ENCODE assay signal across 9 cellular contexts in the genomic region with DNA sequence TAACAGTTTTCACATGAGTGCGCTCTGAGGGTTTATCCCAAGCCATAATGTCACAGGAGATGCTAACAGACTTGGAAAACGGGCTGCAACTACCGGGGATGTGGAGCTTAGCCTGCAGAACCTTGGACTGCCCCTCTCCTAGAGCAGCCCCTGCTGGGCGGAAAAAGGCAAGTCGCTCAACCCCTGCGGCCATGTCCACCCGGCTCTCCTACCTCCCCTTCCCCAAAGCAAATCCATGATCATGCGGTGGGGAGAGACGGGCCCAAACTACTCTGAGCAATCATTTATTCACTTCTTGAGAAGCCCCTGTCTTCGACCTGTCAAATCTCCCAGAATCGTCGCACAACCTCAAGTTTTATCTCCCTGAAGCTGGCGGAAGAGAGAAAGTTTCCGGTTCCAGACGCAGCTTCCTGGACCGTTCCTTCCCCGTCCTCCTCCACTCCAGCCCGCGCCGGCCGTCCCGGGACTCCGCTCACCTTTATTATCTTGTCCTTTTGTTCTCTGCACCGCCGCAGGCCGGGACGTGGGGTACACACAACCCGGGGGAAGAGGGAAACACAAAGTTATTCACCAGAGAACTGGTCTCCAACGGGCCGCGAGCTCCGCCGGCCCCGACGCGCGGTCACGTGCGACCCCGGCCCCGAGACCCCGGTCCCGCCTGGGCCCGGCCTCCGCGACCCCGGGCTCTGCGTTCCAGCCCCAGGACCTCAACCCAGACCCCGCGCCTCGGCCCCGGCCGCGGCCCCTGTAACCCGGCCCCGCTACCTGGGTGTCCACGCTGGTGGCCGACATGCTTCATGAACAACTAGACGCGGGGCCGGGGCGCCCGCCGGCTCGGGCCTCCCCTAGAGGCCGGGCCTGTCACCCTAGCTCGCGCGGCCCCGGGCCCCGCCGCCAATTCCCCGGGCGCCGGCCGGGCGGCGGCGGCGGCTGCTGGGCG. TPM values are rescaled to one million over a fixed set of nuclear protein-coding genes. Genes with fewer than 3 reads are reported as not detected.
A peak's percentile ranks its signal among the peaks of the same experiment; 100 is the strongest.
DNase-seq lines count a peak whose midpoint lies in the region; ATAC-seq, FAIRE-seq and TF ChIP-seq lines count a peak whose summit lies in the region.
"Had no signal": no experiment of that assay in that cellular context is flagged by ENCODE, and none has a peak within 500 bp of the region (broad histone marks: within the 10 kb centered on the region; RNA-seq: fewer than 3 reads in every experiment).

No MANE protein-coding gene starts in this region.

- H3K27ac ChIP-seq in Panc1 (ENCODE audit: low read length): peak overlapping the region; percentile 86

- ATAC-seq in HG03095 (IDR thresholded peaks at IDR 0.05; ENCODE audit: unreplicated experiment) (peak; percentile 7), Panc1 (peak; percentile 26), left lobe of liver (peak; percentile 15)

- peaks cover 17% of the 10 kb centered on the region for H3K36me3 ChIP-seq in Panc1 (ENCODE audit: control insufficient read depth, insufficient read depth, low read length)
- peaks cover 14% of the 10 kb centered on the region for H3K36me3 ChIP-seq in bronchial epithelial cell (ENCODE audit: control insufficient read depth, insufficient read depth, low read length)

- TF ChIP-seq CTCF in AG09319 (IDR thresholded peaks at IDR 0.05; ENCODE audit: low read depth, low read length) (peak; percentile 51), GM12873 (IDR thresholded peaks at IDR 0.05; ENCODE audit: insufficient read depth, low read depth, low read length, missing control alignments) (peak; percentile 60), Panc1 (IDR thresholded peaks at IDR 0.05) (peak; percentile 21; the same call in 1 of the 2 replicates), bronchial epithelial cell (IDR thresholded peaks at IDR 0.05; ENCODE audit: insufficient read depth, low read length, severe bottlenecking) (peak; percentile 58)

- H3K9me3 ChIP-seq in Panc1 (ENCODE audit: control insufficient read depth, insufficient read depth, low read depth, low read length): no peaks in the 10 kb centered on the region

- peak; percentile 16 for DNase-seq in AG09319 (ENCODE audit: extremely low read depth, low read depth)
- no peak for DNase-seq in Panc1 (ENCODE audit: low read depth, low spot score)
- DNase-seq in bronchial epithelial cell (ENCODE audit: low read depth): peak; percentile 26
- DNase-seq in left lobe of liver (ENCODE audit: low spot score): no peak
- DNase-seq in stromal cell of bone marrow (ENCODE audit: low read depth): peak; percentile 26
- no peak for DNase-seq in midbrain (lab: John Stamatoyannopoulos, UW)

- no peak for FAIRE-seq in bronchial epithelial cell (lab: Jason Lieb, UNC)
- FAIRE-seq: TTC549 had no signal

- H3K4me1 ChIP-seq in Panc1 (ENCODE audit: control insufficient read depth, insufficient read depth, low read length): peaks cover 12% of the 10 kb centered on the region

- H3K27me3 ChIP-seq in Panc1 (ENCODE audit: control insufficient read depth, insufficient read depth, low read length): no peaks in the 10 kb centered on the region
- H3K27me3 ChIP-seq in bronchial epithelial cell (ENCODE audit: control insufficient read depth, insufficient read depth, low read length): peaks cover 2% of the 10 kb centered on the region

- BruUV-seq in Panc1 (replicated peaks; lab: Mats Ljungman, UMichigan): TSS peak; percentile 78

- peak overlapping the region; percentile 86 to 97 for H3K4me3 ChIP-seq in Panc1 (ENCODE audit: low read depth in 2 of 2, low read length in 2 of 2)
- H3K4me3 ChIP-seq in bronchial epithelial cell (ENCODE audit: low read depth, low read length): peak overlapping the region; percentile 63

- in situ Hi-C loops in Panc1 (cut with HindIII; ENCODE audit: low pct_unique_long_range_greater_than_20kb, low sequenced_read_pairs): no loop called here

- POLR2A ChIA-PET in Panc1 (lab: Charles Lee): no interaction called here

- intact Hi-C loops in Panc1 (cut with micrococcal nuclease; ENCODE audit: unreplicated experiment): no loop called here

- CTCF ChIA-PET in Panc1 (lab: Charles Lee): interaction anchor here (1.0 kb wide), 1 partner anchor 243 kb away, joined by 3 read pairs; no protein-coding TSS in a partner anchor

RNA-seq across cellular contexts. Expression of a gene that starts 0.6 kb away (rescaled TPM):
- total RNA-seq in Panc1 (2021; ENCODE audit: unreplicated experiment) (43.0 TPM), bronchial epithelial cell (24.6 and 27.1 TPM in 2 replicates), left lobe of liver (18.2 TPM)
- 24.9 TPM for polyA plus RNA-seq in Panc1 (2012; ENCODE audit: insufficient read length)

RNA-seq across cellular contexts. Expression of a gene that starts 20.3 kb away (rescaled TPM):
- total RNA-seq in Panc1 (2021; ENCODE audit: unreplicated experiment): 9.0 TPM
- 3.9 TPM for polyA plus RNA-seq in Panc1 (2012; ENCODE audit: insufficient read length)
- not detected in 2 replicates for total RNA-seq in bronchial epithelial cell
- not detected for total RNA-seq in left lobe of liver

RNA-seq across cellular contexts. Expression of a gene that starts 38.9 kb away (rescaled TPM):
- total RNA-seq in Panc1 (2021; ENCODE audit: unreplicated experiment): 5.5 TPM
- 3.2 TPM for polyA plus RNA-seq in Panc1 (2012; ENCODE audit: insufficient read length)
- total RNA-seq in bronchial epithelial cell: 0.13 and 1.1 TPM in 2 replicates
- total RNA-seq in left lobe of liver: not detected

RNA-seq across cellular contexts. Expression of a gene that starts 57.2 kb away (rescaled TPM):
- total RNA-seq in Panc1 (2021; ENCODE audit: unreplicated experiment) (110 TPM), bronchial epithelial cell (48.8 and 49.2 TPM in 2 replicates), left lobe of liver (42.6 TPM)
- polyA plus RNA-seq in Panc1 (2012; ENCODE audit: insufficient read length): 124 TPM

Comparison
In these comparisons a context has a peak if more than half of its experiments do, and no peak if none do; other contexts are left out.
1. DNase-seq: peak in AG09319 (single experiment), bronchial epithelial cell (single experiment) and stromal cell of bone marrow (single experiment); none in Panc1 (single experiment), left lobe of liver (single experiment) and midbrain (single experiment).
2. Peak in every context shown above with its lines, with median percentiles within 50 percentile points of each other: CTCF ChIP-seq and ATAC-seq.